ENCODE assay signal across 1 cellular context in the genomic region with DNA sequence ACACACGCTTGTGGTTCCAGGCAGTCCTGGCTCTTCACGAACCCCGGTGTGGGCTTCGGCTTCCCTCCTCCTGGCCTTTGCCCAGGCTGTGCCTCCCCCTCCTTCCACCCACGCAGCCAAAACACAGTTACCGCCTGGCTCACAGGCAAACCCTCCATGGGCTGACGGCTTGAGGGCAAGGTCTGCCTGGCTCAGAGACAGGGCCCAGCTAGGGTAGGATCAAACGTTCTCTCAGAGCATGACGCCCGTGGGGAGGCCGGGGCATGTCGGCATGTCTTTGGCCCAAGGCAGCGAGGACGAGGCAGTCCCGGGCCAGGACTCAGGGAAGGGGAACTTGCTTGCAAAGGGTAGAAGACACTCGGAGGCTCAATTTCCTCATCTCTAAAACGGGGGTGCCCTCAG.
A peak's percentile ranks its signal among the peaks of the same experiment; 100 is the strongest.
TF ChIP-seq lines count a peak whose summit lies in the region.

No MANE protein-coding gene starts in this region.

TF ChIP-seq in HepG2, 621 proteins besides CTCF, POLR2A, EP300 and RAD21 (continued from another document):
- peak; percentile 84 for TF ChIP-seq ZFP91 (CRISPR knock-in tag; IDR thresholded peaks at IDR 0.05; ENCODE audit: borderline replicate concordance)
- 0 out of 2 replicates have a peak, but pooled peaks have one; percentile 30 for TF ChIP-seq ZSCAN29 (CRISPR knock-in tag; conservative IDR thresholded peaks at IDR 0.05)
- no peak for TF ChIP-seq ZBTB42 (CRISPR knock-in tag; IDR thresholded peaks at IDR 0.05)
- TF ChIP-seq, protein P1, sequence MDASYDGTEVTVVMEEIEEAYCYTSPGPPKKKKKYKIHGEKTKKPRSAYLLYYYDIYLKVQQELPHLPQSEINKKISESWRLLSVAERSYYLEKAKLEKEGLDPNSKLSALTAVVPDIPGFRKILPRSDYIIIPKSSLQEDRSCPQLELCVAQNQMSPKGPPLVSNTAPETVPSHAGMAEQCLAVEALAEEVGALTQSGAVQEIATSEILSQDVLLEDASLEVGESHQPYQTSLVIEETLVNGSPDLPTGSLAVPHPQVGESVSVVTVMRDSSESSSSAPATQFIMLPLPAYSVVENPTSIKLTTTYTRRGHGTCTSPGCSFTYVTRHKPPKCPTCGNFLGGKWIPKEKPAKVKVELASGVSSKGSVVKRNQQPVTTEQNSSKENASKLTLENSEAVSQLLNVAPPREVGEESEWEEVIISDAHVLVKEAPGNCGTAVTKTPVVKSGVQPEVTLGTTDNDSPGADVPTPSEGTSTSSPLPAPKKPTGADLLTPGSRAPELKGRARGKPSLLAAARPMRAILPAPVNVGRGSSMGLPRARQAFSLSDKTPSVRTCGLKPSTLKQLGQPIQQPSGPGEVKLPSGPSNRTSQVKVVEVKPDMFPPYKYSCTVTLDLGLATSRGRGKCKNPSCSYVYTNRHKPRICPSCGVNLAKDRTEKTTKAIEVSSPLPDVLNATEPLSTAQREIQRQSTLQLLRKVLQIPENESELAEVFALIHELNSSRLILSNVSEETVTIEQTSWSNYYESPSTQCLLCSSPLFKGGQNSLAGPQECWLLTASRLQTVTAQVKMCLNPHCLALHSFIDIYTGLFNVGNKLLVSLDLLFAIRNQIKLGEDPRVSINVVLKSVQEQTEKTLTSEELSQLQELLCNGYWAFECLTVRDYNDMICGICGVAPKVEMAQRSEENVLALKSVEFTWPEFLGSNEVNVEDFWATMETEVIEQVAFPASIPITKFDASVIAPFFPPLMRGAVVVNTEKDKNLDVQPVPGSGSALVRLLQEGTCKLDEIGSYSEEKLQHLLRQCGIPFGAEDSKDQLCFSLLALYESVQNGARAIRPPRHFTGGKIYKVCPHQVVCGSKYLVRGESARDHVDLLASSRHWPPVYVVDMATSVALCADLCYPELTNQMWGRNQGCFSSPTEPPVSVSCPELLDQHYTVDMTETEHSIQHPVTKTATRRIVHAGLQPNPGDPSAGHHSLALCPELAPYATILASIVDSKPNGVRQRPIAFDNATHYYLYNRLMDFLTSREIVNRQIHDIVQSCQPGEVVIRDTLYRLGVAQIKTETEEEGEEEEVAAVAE (CRISPR knock-in tag; IDR thresholded peaks at IDR 0.05; ENCODE audit: borderline replicate concordance), result no peak
